27 cellular contexts compared by ENCODE assay signal in genomic region chr7:33420311-33420710, GRCh38.
"Had no signal": no experiment of that assay in that cellular context is flagged by ENCODE, and none has a peak within 500 bp of the region (broad histone marks: within the 10 kb centered on the region; RNA-seq: fewer than 3 reads in every experiment).

No MANE protein-coding gene starts in this region.

- H3K4me2 ChIP-seq: smooth muscle cell had no signal

- DNase-seq: hippocampal formation; kidney glomerular epithelial cell; left cardiac atrium; lower lobe of right lung; mammary epithelial cell; mesenchymal stem cell; naive B cell; natural killer cell; nucleus accumbens; pancreas; retina; right cardiac atrium; sigmoid colon; stimulated activated CD4-positive, alpha-beta T cell treated with anti-CD3 and anti-CD28 coated beads, Interleukin-1b, Interleukin-23, amount 100 ng/mL, for 48 hours; stimulated activated CD4-positive, alpha-beta T cell treated with anti-CD3 and anti-CD28 coated beads, Interleukin-2, amount 100 ng/mL, for 48 hours; stimulated activated CD4-positive, alpha-beta T cell treated with anti-CD3 and anti-CD28 coated beads, Interleukin-4, amount 100 ng/mL, for 4 hours; stimulated activated CD8-positive, alpha-beta memory T cell treated with anti-CD3 and anti-CD28 coated beads, Interleukin-4, amount 100 ng/mL, for 48 hours; stimulated activated naive CD4-positive, alpha-beta T cell treated with Interleukin-2 at 50 U/mL for 16 hours; stimulated activated naive CD8-positive, alpha-beta T cell treated with anti-CD3 and anti-CD28 coated beads, Interleukin-15, amount 100 ng/mL, for 72 hours; substantia nigra; upper lobe of left lung had no signal

- ATAC-seq: left cardiac atrium; left lobe of liver; lower lobe of right lung; natural killer cell; pancreas; right cardiac atrium; stimulated activated memory B cell treated with anti-CD40 and anti-IgM and Interleukin-4, amounts not matched to agents 10 μg/mL and 1 μg/mL and 100 μg/mL, for 72 hours; stimulated activated naive CD8-positive, alpha-beta T cell treated with anti-CD3 and anti-CD28 coated beads, Interleukin-15, amount 100 ng/mL, for 72 hours had no signal

- H3K4me1 ChIP-seq: lower lobe of right lung, pancreas, prostate gland, vagina had no signal

- H3K27ac ChIP-seq: lower lobe of right lung, pancreas, prostate gland, sigmoid colon, tibial nerve, upper lobe of left lung, vagina had no signal

- H3K9me3 ChIP-seq: lower lobe of right lung, pancreas, prostate gland, sigmoid colon, tibial nerve, upper lobe of left lung, vagina had no signal

- H3K4me3 ChIP-seq: lower lobe of right lung, pancreas, prostate gland, sigmoid colon, smooth muscle cell, tibial nerve, upper lobe of left lung, vagina had no signal

- H3K36me3 ChIP-seq: lower lobe of right lung, pancreas, prostate gland, sigmoid colon, tibial nerve, upper lobe of left lung, vagina had no signal

- H3K27me3 ChIP-seq: pancreas, sigmoid colon, tibial nerve, upper lobe of left lung, vagina had no signal
